In genomic region chr17:29160253-29160652, GRCh38 we compare ENCODE assay signal across 16 cellular contexts. TPM values are rescaled to one million over a fixed set of nuclear protein-coding genes. Genes with fewer than 3 reads are reported as not detected.
DNase-seq lines count a peak whose midpoint lies in the region; ATAC-seq and TF ChIP-seq lines count a peak whose summit lies in the region.
"Had no signal": no experiment of that assay in that cellular context is flagged by ENCODE, and none has a peak within 500 bp of the region (broad histone marks: within the 10 kb centered on the region; RNA-seq: fewer than 3 reads in every experiment).

No MANE protein-coding gene starts in this region.

- H3K36me3 ChIP-seq in esophagus squamous epithelium = peaks cover 0 to 41% (median 6%) of the 10 kb centered on the region in 3 donors

- WGBS in esophagus squamous epithelium, 2 donors = 81 to 83% methylated on average over 2 of the region's 2 CpGs

- peak overlapping the region; percentile 8 for H3K27ac Mint-ChIP-seq in T-helper 2 cell treated with Interferon-gamma antibody and Interleukin-4, amounts not matched to agents 5 μg/mL and 100 μg/mL, for 36 hours
- H3K27ac Mint-ChIP-seq in nephron = peak overlapping the region in 2 of 3 experiments; percentile 61 to 63

- H3K4me3 Mint-ChIP-seq in T-helper 2 cell treated with Interferon-gamma antibody and Interleukin-4, amounts not matched to agents 5 μg/mL and 100 μg/mL, for 36 hours = no peak overlapping the region
- H3K4me3 Mint-ChIP-seq in nephron = no peak overlapping the region

- H3K4me1 ChIP-seq in esophagus squamous epithelium = peaks cover 43 to 72% (median 49%) of the 10 kb centered on the region in 3 donors

- TF ChIP-seq POLR2A in esophagus squamous epithelium (IDR thresholded peaks at IDR 0.05) = no peak

- H3K27me3 Mint-ChIP-seq in T-helper 2 cell treated with Interferon-gamma antibody and Interleukin-4, amounts not matched to agents 5 μg/mL and 100 μg/mL, for 36 hours (ENCODE audit: low read depth) = no peaks in the 10 kb centered on the region
- no peaks in the 10 kb centered on the region for H3K27me3 Mint-ChIP-seq in nephron (ENCODE audit: low read depth)

- no peak for TF ChIP-seq CTCF in dorsolateral prefrontal cortex (IDR thresholded peaks at IDR 0.05 in 54 of 56, conservative IDR thresholded peaks at IDR 0.05 in 2 of 56; ENCODE audit: low read depth in 1 of 56, partially characterized antibody in 56 of 56)
- no peak for TF ChIP-seq CTCF in nephron (IDR thresholded peaks at IDR 0.05; ENCODE audit: unreplicated experiment in 3 of 3)
- no peak for TF ChIP-seq CTCF in esophagus squamous epithelium (IDR thresholded peaks at IDR 0.05)

- H3K9me3 Mint-ChIP-seq in T-helper 2 cell treated with Interferon-gamma antibody and Interleukin-4, amounts not matched to agents 5 μg/mL and 100 μg/mL, for 36 hours = no peaks in the 10 kb centered on the region
- no peaks in the 10 kb centered on the region for H3K9me3 Mint-ChIP-seq in nephron

- ATAC-seq in GM18909 (IDR thresholded peaks at IDR 0.05; ENCODE audit: poor library complexity, unreplicated experiment) = no peak

- intact Hi-C loops in dorsolateral prefrontal cortex (cut with DNase I) = no loop called here
- intact Hi-C loops in esophagus squamous epithelium (cut with DNase I) = no loop called here

- H3K27ac ChIP-seq in dorsolateral prefrontal cortex (peak overlapping the region in 53 of 59 donors; percentile 31 to 97 (median 93)), esophagus squamous epithelium (no peak overlapping the region)

- H3K27me3 ChIP-seq in dorsolateral prefrontal cortex (no peaks in the 10 kb centered on the region), esophagus squamous epithelium (no peaks in the 10 kb centered on the region)

- no peaks in the 10 kb centered on the region for H3K36me3 Mint-ChIP-seq in T-helper 2 cell treated with Interferon-gamma antibody and Interleukin-4, amounts not matched to agents 5 μg/mL and 100 μg/mL, for 36 hours (ENCODE audit: low read depth)
- peaks cover 10% of the 10 kb centered on the region for H3K36me3 Mint-ChIP-seq in nephron (ENCODE audit: low read depth)

- no peak for DNase-seq in T-helper 2 cell treated with Interferon-gamma antibody and Interleukin-4, amounts not matched to agents 5 μg/mL and 100 μg/mL, for 36 hours (ENCODE audit: low spot score)
- DNase-seq in T-helper 2 cell = no peak
- no peak for DNase-seq in dorsolateral prefrontal cortex
- no peak for DNase-seq in RPMI8226
- no peak for DNase-seq in esophagus squamous epithelium (lab: John Stamatoyannopoulos, UW)
- no peak for DNase-seq in NCI-H526 treated with DMSO at 0.1 percent for 48 hours (lab: John Stamatoyannopoulos, UW)
- DNase-seq: 8988T, C1 segment of cervical spinal cord, H7, MM.1S, NCI-H1105, NCI-H1694 treated with DMSO at 0.1 percent for 48 hours, NCI-H748 treated with DMSO at 0.1 percent for 48 hours, SIG-M5 had no signal

- no peaks in the 10 kb centered on the region for H3K9me3 ChIP-seq in esophagus squamous epithelium

- H3K4me3 ChIP-seq in dorsolateral prefrontal cortex (peak overlapping the region in 1 of 59 donors; percentile 13), esophagus squamous epithelium (no peak overlapping the region)

- H3K4me1 Mint-ChIP-seq in T-helper 2 cell treated with Interferon-gamma antibody and Interleukin-4, amounts not matched to agents 5 μg/mL and 100 μg/mL, for 36 hours (ENCODE audit: low read depth) = peaks cover 14% of the 10 kb centered on the region
- peaks cover 72% of the 10 kb centered on the region for H3K4me1 Mint-ChIP-seq in nephron

RNA-seq across cellular contexts. Expression of gene MYO18A, which starts 19.9 kb away (rescaled TPM):
- total RNA-seq in dorsolateral prefrontal cortex = 100 to 1,000 TPM in 118 of 120 experiments, 10 to 100 TPM in 2; 93.9 to 275 (median 143) TPM
- 10 to 100 TPM; 44.0 to 74.9 (median 68.5) TPM for total RNA-seq in esophagus squamous epithelium

Comparison
In these comparisons a context has a peak if more than half of its experiments do, and no peak if none do; other contexts are left out.
1. H3K27ac ChIP-seq: peak in dorsolateral prefrontal cortex (53 of 59); none in esophagus squamous epithelium (0 of 4).